In genomic region chr5:142619815-142620214, GRCh38 we compare ENCODE assay signal across 28 cellular contexts.
"Had no signal": no experiment of that assay in that cellular context is flagged by ENCODE, and none has a peak within 500 bp of the region (broad histone marks: within the 10 kb centered on the region; RNA-seq: fewer than 3 reads in every experiment).

No MANE protein-coding gene starts in this region.

- ATAC-seq: naive thymus-derived CD4-positive, alpha-beta T cell; natural killer cell; right lobe of liver; stimulated activated effector memory CD8-positive, alpha-beta T cell treated with anti-CD3 and anti-CD28 coated beads, Interleukin-12 subunit alpha, Interleukin-12 subunit beta, amount 100 ng/mL, for 72 hours; stimulated activated naive B cell treated with anti-CD40 and anti-IgM and Interleukin-4, amounts not matched to agents 10 μg/mL and 1 μg/mL and 100 μg/mL, for 72 hours had no signal

- H3K27ac ChIP-seq: neural progenitor cell, ovary, prostate gland, right atrium auricular region, right lobe of liver, sigmoid colon, stomach, thoracic aorta, thyroid gland, tibial nerve, upper lobe of left lung, vagina had no signal

- H3K4me3 ChIP-seq: neural progenitor cell, ovary, prostate gland, right atrium auricular region, right lobe of liver, sigmoid colon, stomach, thoracic aorta, thyroid gland, tibial nerve, upper lobe of left lung, vagina had no signal

- H3K27me3 ChIP-seq: neural progenitor cell, ovary, right atrium auricular region, right lobe of liver, sigmoid colon, stomach, thyroid gland, tibial nerve, upper lobe of left lung, vagina had no signal

- H3K36me3 Mint-ChIP-seq: naive thymus-derived CD4-positive, alpha-beta T cell; natural killer cell; neural progenitor cell; stimulated activated effector memory CD8-positive, alpha-beta T cell treated with anti-CD3 and anti-CD28 coated beads, Interleukin-12 subunit alpha, Interleukin-12 subunit beta, amount 100 ng/mL, for 72 hours; stimulated activated naive B cell treated with anti-CD40 and anti-IgM and Interleukin-4, amounts not matched to agents 10 μg/mL and 1 μg/mL and 100 μg/mL, for 72 hours had no signal

- H3K27ac Mint-ChIP-seq: naive thymus-derived CD4-positive, alpha-beta T cell; natural killer cell; nephron; neural progenitor cell; stimulated activated effector memory CD8-positive, alpha-beta T cell treated with anti-CD3 and anti-CD28 coated beads, Interleukin-12 subunit alpha, Interleukin-12 subunit beta, amount 100 ng/mL, for 72 hours; stimulated activated naive B cell treated with anti-CD40 and anti-IgM and Interleukin-4, amounts not matched to agents 10 μg/mL and 1 μg/mL and 100 μg/mL, for 72 hours; stimulated activated naive CD8-positive, alpha-beta T cell treated with anti-CD3 and anti-CD28 coated beads, Interleukin-15, Interleukin-2, amounts not matched to agents 100 ng/mL and 50 ng/mL, for 24 hours had no signal

- H2AFZ ChIP-seq: neural progenitor cell had no signal

- FAIRE-seq: small intestine, urothelium cell line had no signal

- H3K9me3 ChIP-seq: ovary, prostate gland, right atrium auricular region, right lobe of liver, sigmoid colon, stomach, thoracic aorta, thyroid gland, upper lobe of left lung, vagina had no signal

- H3K4me3 Mint-ChIP-seq: naive thymus-derived CD4-positive, alpha-beta T cell; natural killer cell; nephron; neural progenitor cell; stimulated activated effector memory CD8-positive, alpha-beta T cell treated with anti-CD3 and anti-CD28 coated beads, Interleukin-12 subunit alpha, Interleukin-12 subunit beta, amount 100 ng/mL, for 72 hours; stimulated activated naive B cell treated with anti-CD40 and anti-IgM and Interleukin-4, amounts not matched to agents 10 μg/mL and 1 μg/mL and 100 μg/mL, for 72 hours; stimulated activated naive CD8-positive, alpha-beta T cell treated with anti-CD3 and anti-CD28 coated beads, Interleukin-15, Interleukin-2, amounts not matched to agents 100 ng/mL and 50 ng/mL, for 24 hours had no signal

- H3K9me3 Mint-ChIP-seq: natural killer cell; stimulated activated effector memory CD8-positive, alpha-beta T cell treated with anti-CD3 and anti-CD28 coated beads, Interleukin-12 subunit alpha, Interleukin-12 subunit beta, amount 100 ng/mL, for 72 hours; stimulated activated naive B cell treated with anti-CD40 and anti-IgM and Interleukin-4, amounts not matched to agents 10 μg/mL and 1 μg/mL and 100 μg/mL, for 72 hours; stimulated activated naive CD8-positive, alpha-beta T cell treated with anti-CD3 and anti-CD28 coated beads, Interleukin-15, Interleukin-2, amounts not matched to agents 100 ng/mL and 50 ng/mL, for 24 hours had no signal

- H3K9ac ChIP-seq: neural progenitor cell had no signal

- H3K36me3 ChIP-seq: neural progenitor cell, ovary, prostate gland, right atrium auricular region, right lobe of liver, sigmoid colon, stomach, thoracic aorta, thyroid gland, tibial nerve, upper lobe of left lung, vagina had no signal

- H3K4me2 ChIP-seq: neural progenitor cell had no signal

- H3K4me1 ChIP-seq: neural progenitor cell, prostate gland, right lobe of liver, upper lobe of left lung, vagina had no signal

- H3K4me1 Mint-ChIP-seq: natural killer cell; neural progenitor cell; stimulated activated naive B cell treated with anti-CD40 and anti-IgM and Interleukin-4, amounts not matched to agents 10 μg/mL and 1 μg/mL and 100 μg/mL, for 72 hours had no signal

- DNase-seq: naive thymus-derived CD4-positive, alpha-beta T cell; natural killer cell; occipital lobe; ovary; retina; right lobe of liver; sigmoid colon; small intestine; stimulated activated CD4-positive, alpha-beta T cell treated with anti-CD3 and anti-CD28 coated beads, Interleukin-15, amount 100 ng/mL, for 24 hours; stimulated activated CD4-positive, alpha-beta T cell treated with anti-CD3 and anti-CD28 coated beads, Interleukin-2, amount 100 ng/mL, for 24 hours; stimulated activated CD4-positive, alpha-beta T cell treated with anti-CD3 and anti-CD28 coated beads, Interleukin-2, amount 100 ng/mL, for 48 hours; stimulated activated CD4-positive, alpha-beta T cell treated with anti-CD3 and anti-CD28 coated beads, Interleukin-4, amount 100 ng/mL, for 24 hours; stimulated activated naive B cell treated with anti-CD40 and anti-IgM and Interleukin-4, amounts not matched to agents 10 μg/mL and 1 μg/mL and 100 μg/mL, for 72 hours; stimulated activated naive CD4-positive, alpha-beta T cell treated with Interleukin-2 at 50 U/mL for 16 hours; stomach; thyroid gland; trophoblast cell had no signal
